ENCODE assay signal across 1 cellular context in genomic region chr7:155303897-155304296, GRCh38.
TF ChIP-seq lines count a peak whose summit lies in the region.

No MANE protein-coding gene starts in this region.

TF ChIP-seq in HepG2, 621 proteins besides CTCF, POLR2A, EP300 and RAD21 (continued from another document):
- TF ChIP-seq ZXDC (CRISPR knock-in tag; IDR thresholded peaks at IDR 0.05) (no peak), ZBTB3 (CRISPR knock-in tag; IDR thresholded peaks at IDR 0.05; ENCODE audit: borderline replicate concordance, low read depth) (no peak), NCOA5 (CRISPR knock-in tag; IDR thresholded peaks at IDR 0.05) (no peak), ZNF430 (CRISPR knock-in tag; IDR thresholded peaks at IDR 0.05) (no peak), HDAC2 (CRISPR knock-in tag; IDR thresholded peaks at IDR 0.05) (no peak), DRAP1 (CRISPR knock-in tag; IDR thresholded peaks at IDR 0.05) (no peak), PHF5A (CRISPR knock-in tag; IDR thresholded peaks at IDR 0.05; ENCODE audit: low read depth, unreplicated experiment) (no peak), NFYC (CRISPR knock-in tag; IDR thresholded peaks at IDR 0.05) (no peak), SAP130 (CRISPR knock-in tag; IDR thresholded peaks at IDR 0.05; ENCODE audit: low read depth) (no peak), ZNF18 (CRISPR knock-in tag; IDR thresholded peaks at IDR 0.05; ENCODE audit: insufficient replicate concordance) (no peak), TRAFD1 (CRISPR knock-in tag; IDR thresholded peaks at IDR 0.05; ENCODE audit: borderline replicate concordance) (no peak), PLRG1 (conservative IDR thresholded peaks at IDR 0.05) (no peak), POLR2AphosphoS2 (IDR thresholded peaks at IDR 0.05; ENCODE audit: low read depth, low read length) (no peak), FOXC1 (CRISPR knock-in tag; IDR thresholded peaks at IDR 0.05; ENCODE audit: borderline replicate concordance) (no peak)
- TF ChIP-seq, protein P1, sequence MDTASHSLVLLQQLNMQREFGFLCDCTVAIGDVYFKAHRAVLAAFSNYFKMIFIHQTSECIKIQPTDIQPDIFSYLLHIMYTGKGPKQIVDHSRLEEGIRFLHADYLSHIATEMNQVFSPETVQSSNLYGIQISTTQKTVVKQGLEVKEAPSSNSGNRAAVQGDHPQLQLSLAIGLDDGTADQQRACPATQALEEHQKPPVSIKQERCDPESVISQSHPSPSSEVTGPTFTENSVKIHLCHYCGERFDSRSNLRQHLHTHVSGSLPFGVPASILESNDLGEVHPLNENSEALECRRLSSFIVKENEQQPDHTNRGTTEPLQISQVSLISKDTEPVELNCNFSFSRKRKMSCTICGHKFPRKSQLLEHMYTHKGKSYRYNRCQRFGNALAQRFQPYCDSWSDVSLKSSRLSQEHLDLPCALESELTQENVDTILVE (CRISPR knock-in tag; IDR thresholded peaks at IDR 0.05): no peak
- TF ChIP-seq, protein P2, sequence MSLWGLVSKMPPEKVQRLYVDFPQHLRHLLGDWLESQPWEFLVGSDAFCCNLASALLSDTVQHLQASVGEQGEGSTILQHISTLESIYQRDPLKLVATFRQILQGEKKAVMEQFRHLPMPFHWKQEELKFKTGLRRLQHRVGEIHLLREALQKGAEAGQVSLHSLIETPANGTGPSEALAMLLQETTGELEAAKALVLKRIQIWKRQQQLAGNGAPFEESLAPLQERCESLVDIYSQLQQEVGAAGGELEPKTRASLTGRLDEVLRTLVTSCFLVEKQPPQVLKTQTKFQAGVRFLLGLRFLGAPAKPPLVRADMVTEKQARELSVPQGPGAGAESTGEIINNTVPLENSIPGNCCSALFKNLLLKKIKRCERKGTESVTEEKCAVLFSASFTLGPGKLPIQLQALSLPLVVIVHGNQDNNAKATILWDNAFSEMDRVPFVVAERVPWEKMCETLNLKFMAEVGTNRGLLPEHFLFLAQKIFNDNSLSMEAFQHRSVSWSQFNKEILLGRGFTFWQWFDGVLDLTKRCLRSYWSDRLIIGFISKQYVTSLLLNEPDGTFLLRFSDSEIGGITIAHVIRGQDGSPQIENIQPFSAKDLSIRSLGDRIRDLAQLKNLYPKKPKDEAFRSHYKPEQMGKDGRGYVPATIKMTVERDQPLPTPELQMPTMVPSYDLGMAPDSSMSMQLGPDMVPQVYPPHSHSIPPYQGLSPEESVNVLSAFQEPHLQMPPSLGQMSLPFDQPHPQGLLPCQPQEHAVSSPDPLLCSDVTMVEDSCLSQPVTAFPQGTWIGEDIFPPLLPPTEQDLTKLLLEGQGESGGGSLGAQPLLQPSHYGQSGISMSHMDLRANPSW (CRISPR knock-in tag; IDR thresholded peaks at IDR 0.05; ENCODE audit: borderline replicate concordance): no peak
- TF ChIP-seq, protein P3, sequence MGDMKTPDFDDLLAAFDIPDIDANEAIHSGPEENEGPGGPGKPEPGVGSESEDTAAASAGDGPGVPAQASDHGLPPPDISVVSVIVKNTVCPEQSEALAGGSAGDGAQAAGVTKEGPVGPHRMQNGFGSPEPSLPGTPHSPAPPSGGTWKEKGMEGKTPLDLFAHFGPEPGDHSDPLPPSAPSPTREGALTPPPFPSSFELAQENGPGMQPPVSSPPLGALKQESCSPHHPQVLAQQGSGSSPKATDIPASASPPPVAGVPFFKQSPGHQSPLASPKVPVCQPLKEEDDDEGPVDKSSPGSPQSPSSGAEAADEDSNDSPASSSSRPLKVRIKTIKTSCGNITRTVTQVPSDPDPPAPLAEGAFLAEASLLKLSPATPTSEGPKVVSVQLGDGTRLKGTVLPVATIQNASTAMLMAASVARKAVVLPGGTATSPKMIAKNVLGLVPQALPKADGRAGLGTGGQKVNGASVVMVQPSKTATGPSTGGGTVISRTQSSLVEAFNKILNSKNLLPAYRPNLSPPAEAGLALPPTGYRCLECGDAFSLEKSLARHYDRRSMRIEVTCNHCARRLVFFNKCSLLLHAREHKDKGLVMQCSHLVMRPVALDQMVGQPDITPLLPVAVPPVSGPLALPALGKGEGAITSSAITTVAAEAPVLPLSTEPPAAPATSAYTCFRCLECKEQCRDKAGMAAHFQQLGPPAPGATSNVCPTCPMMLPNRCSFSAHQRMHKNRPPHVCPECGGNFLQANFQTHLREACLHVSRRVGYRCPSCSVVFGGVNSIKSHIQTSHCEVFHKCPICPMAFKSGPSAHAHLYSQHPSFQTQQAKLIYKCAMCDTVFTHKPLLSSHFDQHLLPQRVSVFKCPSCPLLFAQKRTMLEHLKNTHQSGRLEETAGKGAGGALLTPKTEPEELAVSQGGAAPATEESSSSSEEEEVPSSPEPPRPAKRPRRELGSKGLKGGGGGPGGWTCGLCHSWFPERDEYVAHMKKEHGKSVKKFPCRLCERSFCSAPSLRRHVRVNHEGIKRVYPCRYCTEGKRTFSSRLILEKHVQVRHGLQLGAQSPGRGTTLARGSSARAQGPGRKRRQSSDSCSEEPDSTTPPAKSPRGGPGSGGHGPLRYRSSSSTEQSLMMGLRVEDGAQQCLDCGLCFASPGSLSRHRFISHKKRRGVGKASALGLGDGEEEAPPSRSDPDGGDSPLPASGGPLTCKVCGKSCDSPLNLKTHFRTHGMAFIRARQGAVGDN (CRISPR knock-in tag; IDR thresholded peaks at IDR 0.05): no peak
